ENCODE assay signal across 13 cellular contexts in the genomic region with DNA sequence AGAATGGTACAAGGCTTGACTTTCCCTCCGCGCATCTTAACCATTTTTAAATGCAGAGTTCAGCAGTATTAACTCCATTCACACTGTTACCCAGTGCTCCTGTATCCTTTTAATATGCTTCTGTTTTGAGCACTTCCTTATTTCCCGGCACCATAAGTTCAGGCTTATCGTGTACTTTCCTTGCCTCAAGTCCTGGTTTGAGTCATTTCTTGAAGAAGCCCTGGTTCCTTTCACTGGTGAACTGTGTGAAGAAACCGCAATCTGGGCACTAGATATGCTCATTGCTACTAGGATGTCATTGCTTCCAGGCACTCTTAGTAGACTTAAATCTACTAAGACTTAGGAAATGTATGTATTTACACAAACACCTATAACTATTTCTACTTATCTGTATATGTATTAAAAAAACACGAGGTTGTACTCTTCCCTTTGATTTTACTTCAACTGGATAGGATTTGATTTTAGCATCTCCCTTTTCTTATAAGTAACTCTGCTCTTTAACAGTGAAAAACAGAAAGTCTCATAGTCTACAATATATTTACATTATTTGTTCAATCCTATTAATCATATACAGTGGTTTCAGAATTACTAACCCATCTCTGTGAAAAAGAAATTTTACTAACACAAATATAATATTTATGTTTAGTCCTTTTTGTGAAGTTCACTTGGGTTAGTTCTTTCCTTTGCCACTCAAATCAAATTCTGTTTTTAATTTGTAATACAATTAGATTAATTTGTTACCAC.
DNase-seq lines count a peak whose midpoint lies in the region; ATAC-seq, FAIRE-seq and TF ChIP-seq lines count a peak whose summit lies in the region.
"Had no signal": no experiment of that assay in that cellular context is flagged by ENCODE, and none has a peak within 500 bp of the region (broad histone marks: within the 10 kb centered on the region; RNA-seq: fewer than 3 reads in every experiment).

No MANE protein-coding gene starts in this region.

- FAIRE-seq in GM12891 (lab: Jason Lieb, UNC): peak; percentile 20

- no peak for DNase-seq in GM12891 (ENCODE audit: insufficient read length, low spot score)
- DNase-seq in OCI-M2 (lab: John Stamatoyannopoulos, UW; ENCODE audit: unreplicated experiment): peak; percentile 12
- no peak for DNase-seq in RPMI8226
- DNase-seq in NCI-H1092 treated with DMSO at 0.1 percent for 48 hours (lab: John Stamatoyannopoulos, UW): no peak
- DNase-seq in RKO (ENCODE audit: low spot score): no peak
- DNase-seq: activated naive CD8-positive, alpha-beta T cell treated with anti-CD3 and anti-CD28 coated beads, Interleukin-2, amount 10 ng/mL, durations not matched to agents 7 days and 5 days; left ventricle myocardium inferior; NCI-H69; right cardiac atrium; WERI-Rb-1 had no signal

- ATAC-seq in GM19468 (IDR thresholded peaks at IDR 0.05; ENCODE audit: extremely low read depth, unreplicated experiment) (peak; percentile 83), HG03064 (IDR thresholded peaks at IDR 0.05; ENCODE audit: low read depth, unreplicated experiment) (peak; percentile 77), GM21528 (IDR thresholded peaks at IDR 0.05; ENCODE audit: low FRiP score, unreplicated experiment) (no peak)
- ATAC-seq: right cardiac atrium had no signal

- no peak for TF ChIP-seq POLR2A in GM12891 (IDR thresholded peaks at IDR 0.05; ENCODE audit: low read depth, low read length)

TF ChIP-seq in GM12891, 5 proteins besides CTCF, POLR2A, EP300 and RAD21:
- no peak for TF ChIP-seq POLR2AphosphoS5 (IDR thresholded peaks at IDR 0.05; ENCODE audit: low read depth, low read length)
- peak; percentile 91 for TF ChIP-seq SPI1 (IDR thresholded peaks at IDR 0.05; ENCODE audit: low read depth, low read length)
